Comparison of ENCODE assay signal across 8 cellular contexts in the genomic region with DNA sequence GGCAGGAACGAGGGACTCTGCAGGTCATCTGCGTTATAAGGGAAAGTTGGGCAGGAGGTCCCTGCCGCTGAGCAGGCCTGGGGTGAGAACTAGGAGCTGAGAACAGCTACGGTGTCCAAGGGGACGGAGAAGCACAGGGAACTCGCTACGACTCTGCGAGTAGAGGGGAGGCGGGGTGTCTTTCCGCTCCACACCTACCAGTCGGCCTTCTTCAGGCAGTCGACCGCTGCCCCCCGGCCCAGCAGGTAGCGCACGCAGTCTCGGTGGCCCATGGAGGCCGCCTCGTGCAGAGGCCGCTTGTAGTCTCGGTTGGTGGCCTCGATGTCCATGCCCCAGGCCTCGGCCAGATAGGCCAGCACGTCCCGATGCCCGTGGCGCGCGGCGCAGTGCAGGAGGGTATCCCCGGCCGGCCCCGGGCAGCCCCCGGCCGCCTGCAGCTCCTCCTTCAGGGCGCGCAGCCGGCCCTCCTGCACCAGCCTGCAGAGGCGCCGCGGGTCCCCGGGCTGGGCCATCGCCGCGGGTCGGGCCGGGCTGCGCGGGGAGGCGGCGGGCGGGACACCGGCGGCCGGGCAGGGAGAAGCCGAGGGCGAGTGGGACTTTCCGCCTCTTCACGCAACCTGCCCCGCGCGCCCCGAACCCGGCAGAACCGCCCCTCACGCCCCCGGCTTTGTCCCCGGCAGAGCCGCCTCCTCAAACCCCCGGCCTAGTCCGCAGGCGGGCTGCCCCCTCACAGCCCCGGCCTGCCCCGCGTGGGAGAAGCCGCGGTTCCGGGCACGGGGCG. TPM values are rescaled to one million over a fixed set of nuclear protein-coding genes. Genes with fewer than 3 reads are reported as not detected.
DNase-seq lines count a peak whose midpoint lies in the region; ATAC-seq and TF ChIP-seq lines count a peak whose summit lies in the region.

No MANE protein-coding gene starts in this region.

- no peaks in the 10 kb centered on the region for H3K27me3 ChIP-seq in Panc1 (ENCODE audit: control insufficient read depth, insufficient read depth, low read length)
- H3K27me3 ChIP-seq in heart right ventricle: no peaks in the 10 kb centered on the region
- H3K27me3 ChIP-seq in prostate gland (replicated peaks; ENCODE audit: insufficient read depth): no peaks in the 10 kb centered on the region

- no peaks in the 10 kb centered on the region for H3K27me3 Mint-ChIP-seq in activated naive CD4-positive, alpha-beta T cell treated with anti-CD3 and anti-CD28 coated beads for 36 hours (ENCODE audit: low read depth)

- H3K36me3 ChIP-seq in Panc1 (ENCODE audit: control insufficient read depth, insufficient read depth, low read length) (peaks cover 4% of the 10 kb centered on the region), heart right ventricle (peaks cover 0 to 42% (median 7%) of the 10 kb centered on the region in 9 donors), prostate gland (no peaks in the 10 kb centered on the region)

- intact Hi-C loops in Panc1 (cut with micrococcal nuclease; ENCODE audit: unreplicated experiment) (no loop called here), heart right ventricle (cut with DNase I) (loop anchor here in 1 of 10 donors (2.0 kb wide), 1 partner anchor 76 kb away; a partner anchor contains a TSS), prostate gland (cut with DNase I) (no loop called here)
- intact Hi-C loops in activated naive CD4-positive, alpha-beta T cell treated with anti-CD3 and anti-CD28 coated beads for 36 hours (cut with micrococcal nuclease): loop anchor here (1.0 to 2.0 kb wide), 2 partner anchors 200 to 260 kb away; a partner anchor contains a TSS

- H3K36me3 Mint-ChIP-seq in activated naive CD4-positive, alpha-beta T cell treated with anti-CD3 and anti-CD28 coated beads for 36 hours (ENCODE audit: low read depth): peaks cover 19% of the 10 kb centered on the region

- H3K4me1 Mint-ChIP-seq in activated naive CD4-positive, alpha-beta T cell treated with anti-CD3 and anti-CD28 coated beads for 36 hours (ENCODE audit: low read depth): peaks cover 48% of the 10 kb centered on the region

- TF ChIP-seq CTCF in Panc1 (IDR thresholded peaks at IDR 0.05) (no peak), heart right ventricle (IDR thresholded peaks at IDR 0.05) (no peak), prostate gland (IDR thresholded peaks at IDR 0.05) (no peak)

- in situ Hi-C loops in Panc1 (cut with HindIII; ENCODE audit: low pct_unique_long_range_greater_than_20kb, low sequenced_read_pairs): no loop called here

- H3K9me3 Mint-ChIP-seq in activated naive CD4-positive, alpha-beta T cell treated with anti-CD3 and anti-CD28 coated beads for 36 hours: no peaks in the 10 kb centered on the region

- peak overlapping the region; percentile 69; the same call in 1 of the 2 replicates for H3K27ac ChIP-seq in Panc1 (ENCODE audit: low read length)
- H3K27ac ChIP-seq in heart right ventricle: peak overlapping the region; percentile 57 to 94 (median 90)
- H3K27ac ChIP-seq in prostate gland: peak overlapping the region; percentile 73

- CTCF ChIA-PET in Panc1 (lab: Charles Lee): no interaction called here
- CTCF ChIA-PET in activated naive CD4-positive, alpha-beta T cell treated with anti-CD3 and anti-CD28 coated beads for 36 hours (lab: Charles Lee): interaction anchor here (0.6 to 4.1 kb wide), 7 partner anchors 9 to 1051 kb away, joined by 3 to 16 read pairs (median 4); no protein-coding TSS in a partner anchor

- ATAC-seq in HG02943 (IDR thresholded peaks at IDR 0.05; ENCODE audit: low read depth, unreplicated experiment) (peak; percentile 36), Panc1 (peak; percentile 63), heart right ventricle (peak in 6 of 8 donors; percentile 8 to 46 (median 20))

- TF ChIP-seq POLR2A in prostate gland (IDR thresholded peaks at IDR 0.05): no peak

- no peak overlapping the region for H3K27ac Mint-ChIP-seq in activated naive CD4-positive, alpha-beta T cell treated with anti-CD3 and anti-CD28 coated beads for 36 hours

- H3K4me3 ChIP-seq in Panc1 (ENCODE audit: low read depth in 2 of 2, low read length in 2 of 2): peak overlapping the region; percentile 66 to 72
- H3K4me3 ChIP-seq in heart right ventricle: peak overlapping the region; percentile 66 to 98 (median 91)
- peak overlapping the region; percentile 85 to 94 for H3K4me3 ChIP-seq in prostate gland

- no TSS peak for BruUV-seq in Panc1 (replicated peaks; lab: Mats Ljungman, UMichigan)

- POLR2A ChIA-PET in Panc1 (lab: Charles Lee): interaction anchor here (0.6 to 0.9 kb wide), 3 partner anchors 10 to 177 kb away, joined by 4 to 6 read pairs (median 6); no protein-coding TSS in a partner anchor

- H3K4me1 ChIP-seq in Panc1 (ENCODE audit: control insufficient read depth, insufficient read depth, low read length) (peaks cover 3% of the 10 kb centered on the region; the same call in 1 of the 2 replicates), heart right ventricle (peaks cover 0 to 57% (median 45%) of the 10 kb centered on the region in 9 donors), prostate gland (replicated peaks) (peaks cover 7% of the 10 kb centered on the region)

- WGBS in heart right ventricle, 2 donors: 1% methylated on average over 59 to 80 of the region's 80 CpGs
- WGBS in prostate gland: under 1% methylated on average over 50 of the region's 80 CpGs

- DNase-seq in NCI-H748 (lab: John Stamatoyannopoulos, UW; ENCODE audit: unreplicated experiment) (peak; percentile 69), NCI-H748 treated with DMSO at 0.1 percent for 48 hours (lab: John Stamatoyannopoulos, UW) (no peak), Panc1 (ENCODE audit: low read depth, low spot score) (no peak), heart right ventricle (peak in 1 of 2 donors; percentile 36), prostate gland (ENCODE audit: low spot score) (no peak), GDM1 (lab: John Stamatoyannopoulos, UW) (no peak)
- peak; percentile 37 for DNase-seq in activated naive CD4-positive, alpha-beta T cell treated with anti-CD3 and anti-CD28 coated beads for 36 hours

- no peaks in the 10 kb centered on the region for H3K9me3 ChIP-seq in Panc1 (ENCODE audit: control insufficient read depth, insufficient read depth, low read depth, low read length)
- H3K9me3 ChIP-seq in heart right ventricle: no peaks in the 10 kb centered on the region
- H3K9me3 ChIP-seq in prostate gland: no peaks in the 10 kb centered on the region

- peak overlapping the region; percentile 78 for H3K4me3 Mint-ChIP-seq in activated naive CD4-positive, alpha-beta T cell treated with anti-CD3 and anti-CD28 coated beads for 36 hours

RNA-seq across cellular contexts. Expression of a gene that starts 0.7 kb away (rescaled TPM):
- total RNA-seq in Panc1 (2021; ENCODE audit: unreplicated experiment) (6.9 TPM), heart right ventricle (1 to 10 TPM; 2.2 to 3.9 (median 3.4) TPM), prostate gland (10 to 100 TPM; 14.4 to 20.1 TPM)
- 10.9 TPM for polyA plus RNA-seq in Panc1 (2012; ENCODE audit: insufficient read length)
- 1 to 10 TPM; 3.6 to 3.9 TPM for total RNA-seq in activated naive CD4-positive, alpha-beta T cell treated with anti-CD3 and anti-CD28 coated beads for 36 hours
- 1 to 10 TPM; 3.0 to 3.8 TPM for polyA plus RNA-seq in heart right ventricle

RNA-seq across cellular contexts. Expression of a gene that starts 1.0 kb away (rescaled TPM):
- total RNA-seq in Panc1 (2021; ENCODE audit: unreplicated experiment): 50.5 TPM
- 44.0 TPM for polyA plus RNA-seq in Panc1 (2012; ENCODE audit: insufficient read length)
- 10 to 100 TPM; 40.4 to 42.7 TPM for total RNA-seq in activated naive CD4-positive, alpha-beta T cell treated with anti-CD3 and anti-CD28 coated beads for 36 hours
- total RNA-seq in heart right ventricle: 100 to 1,000 TPM in 1 of 10 donors, 10 to 100 TPM in 9; 57.8 to 134 (median 76.0) TPM
- 10 to 100 TPM; 59.1 to 91.9 TPM for polyA plus RNA-seq in heart right ventricle
- 100 to 1,000 TPM in 1 of 2 donors, 10 to 100 TPM in 1; 75.0 to 172 TPM for total RNA-seq in prostate gland

Comparison
In these comparisons a context has a peak if more than half of its experiments do, and no peak if none do; other contexts are left out.
1. DNase-seq: peak in NCI-H748 (single experiment) and activated naive CD4-positive, alpha-beta T cell treated with anti-CD3 and anti-CD28 coated beads for 36 hours (single experiment); none in NCI-H748 treated with DMSO at 0.1 percent for 48 hours (single experiment), Panc1 (single experiment), prostate gland (single experiment) and GDM1 (single experiment).
2. Peak in every context shown above with its lines, with median percentiles within 50 percentile points of each other: ATAC-seq, H3K27ac ChIP-seq and H3K4me3 ChIP-seq.